Comparison of ENCODE assay signal across 22 cellular contexts in genomic region chr11:83221694-83222093, GRCh38.
"Had no signal": no experiment of that assay in that cellular context is flagged by ENCODE, and none has a peak within 500 bp of the region (broad histone marks: within the 10 kb centered on the region; RNA-seq: fewer than 3 reads in every experiment).

No MANE protein-coding gene starts in this region.

- DNase-seq: colonic mucosa; cortex of kidney; dermis blood vessel endothelial cell; dorsolateral prefrontal cortex; effector CD4-positive, alpha-beta T cell; effector CD8-positive, alpha-beta T cell; effector memory CD4-positive, alpha-beta T cell; effector memory CD8-positive, alpha-beta T cell; endodermal cell; erythroblast; esophagus squamous epithelium; foreskin fibroblast; foreskin keratinocyte; foreskin melanocyte; gastrocnemius medialis; glutamatergic neuron; heart right ventricle had no signal

- H3K4me3 ChIP-seq: colonic mucosa, coronary artery, dorsolateral prefrontal cortex, esophagus muscularis mucosa, esophagus squamous epithelium, gastrocnemius medialis, gastroesophageal sphincter, heart right ventricle had no signal

- H3K4me1 ChIP-seq: colonic mucosa, esophagus muscularis mucosa, esophagus squamous epithelium, foreskin keratinocyte, gastrocnemius medialis, gastroesophageal sphincter, heart right ventricle had no signal

- H3K36me3 ChIP-seq: colonic mucosa, esophagus muscularis mucosa, esophagus squamous epithelium, gastrocnemius medialis, gastroesophageal sphincter, heart right ventricle had no signal

- H3K27ac ChIP-seq: colonic mucosa, coronary artery, dorsolateral prefrontal cortex, epithelial cell of prostate, esophagus muscularis mucosa, esophagus squamous epithelium, foreskin keratinocyte, gastrocnemius medialis, gastroesophageal sphincter, heart right ventricle had no signal

- H3K9me3 ChIP-seq: colonic mucosa, esophagus muscularis mucosa, esophagus squamous epithelium, gastrocnemius medialis, gastroesophageal sphincter, heart right ventricle had no signal

- H3K27me3 ChIP-seq: colonic mucosa, dorsolateral prefrontal cortex, esophagus muscularis mucosa, esophagus squamous epithelium, foreskin keratinocyte, gastrocnemius medialis, gastroesophageal sphincter, heart right ventricle had no signal

- ATAC-seq: effector memory CD8-positive, alpha-beta T cell; esophagus mucosa; gastrocnemius medialis; gastroesophageal sphincter; heart right ventricle had no signal
